In genomic region chr12:92908108-92908507, GRCh38 we compare ENCODE assay signal across 22 cellular contexts. TPM values are rescaled to one million over a fixed set of nuclear protein-coding genes. Genes with fewer than 3 reads are reported as not detected.
A peak's percentile ranks its signal among the peaks of the same experiment; 100 is the strongest.
DNase-seq lines count a peak whose midpoint lies in the region; ATAC-seq and TF ChIP-seq lines count a peak whose summit lies in the region.
"Had no signal": no experiment of that assay in that cellular context is flagged by ENCODE, and none has a peak within 500 bp of the region (broad histone marks: within the 10 kb centered on the region; RNA-seq: fewer than 3 reads in every experiment).

No MANE protein-coding gene starts in this region.

- intact Hi-C loops in activated naive CD4-positive, alpha-beta T cell treated with anti-CD3 and anti-CD28 coated beads for 36 hours (cut with micrococcal nuclease) = loop anchor here (1.0 kb wide), 1 partner anchor 19 kb away; no protein-coding TSS in a partner anchor
- intact Hi-C loops in activated T-helper 2 cell treated with anti-CD3 and anti-CD28 coated beads, Interferon-gamma antibody, Interleukin-2, Interleukin-4, amounts not matched to agents 10 μg/mL and 5 μg/mL and 100 μg/mL, durations not matched to agents 14 hours and 24 hours and 36 hours (cut with micrococcal nuclease) = loop anchor here (1.0 kb wide), 1 partner anchor 19 kb away; no protein-coding TSS in a partner anchor

- H4K20me1 ChIP-seq in neural progenitor cell (ENCODE audit: low read depth) = no peaks in the 10 kb centered on the region

- H3K9me3 Mint-ChIP-seq in activated naive CD4-positive, alpha-beta T cell treated with anti-CD3 and anti-CD28 coated beads for 36 hours = no peaks in the 10 kb centered on the region
- peaks cover 3% of the 10 kb centered on the region for H3K9me3 Mint-ChIP-seq in activated T-helper 2 cell treated with anti-CD3 and anti-CD28 coated beads, Interferon-gamma antibody, Interleukin-2, Interleukin-4, amounts not matched to agents 10 μg/mL and 5 μg/mL and 100 μg/mL, durations not matched to agents 14 hours and 24 hours and 36 hours
- peaks cover 0 to 1% of the 10 kb centered on the region in 2 donors for H3K9me3 Mint-ChIP-seq in stimulated activated naive B cell treated with anti-CD40 and anti-IgM and Interleukin-4, amounts not matched to agents 10 μg/mL and 1 μg/mL and 100 μg/mL, for 72 hours
- H3K9me3 Mint-ChIP-seq in neural progenitor cell = peaks cover 29% of the 10 kb centered on the region

- no peak overlapping the region for H3K27ac Mint-ChIP-seq in activated naive CD4-positive, alpha-beta T cell treated with anti-CD3 and anti-CD28 coated beads for 36 hours
- no peak overlapping the region for H3K27ac Mint-ChIP-seq in activated T-helper 2 cell treated with anti-CD3 and anti-CD28 coated beads, Interferon-gamma antibody, Interleukin-2, Interleukin-4, amounts not matched to agents 10 μg/mL and 5 μg/mL and 100 μg/mL, durations not matched to agents 14 hours and 24 hours and 36 hours
- no peak overlapping the region for H3K27ac Mint-ChIP-seq in stimulated activated naive B cell treated with anti-CD40 and anti-IgM and Interleukin-4, amounts not matched to agents 10 μg/mL and 1 μg/mL and 100 μg/mL, for 72 hours
- no peak overlapping the region for H3K27ac Mint-ChIP-seq in neural progenitor cell
- H3K27ac Mint-ChIP-seq: endodermal cell, H9, mesothelial cell of epicardium had no signal

- H3K4me3 Mint-ChIP-seq in activated naive CD4-positive, alpha-beta T cell treated with anti-CD3 and anti-CD28 coated beads for 36 hours = no peak overlapping the region
- H3K4me3 Mint-ChIP-seq in activated T-helper 2 cell treated with anti-CD3 and anti-CD28 coated beads, Interferon-gamma antibody, Interleukin-2, Interleukin-4, amounts not matched to agents 10 μg/mL and 5 μg/mL and 100 μg/mL, durations not matched to agents 14 hours and 24 hours and 36 hours (ENCODE audit: low read depth) = peak overlapping the region; percentile 23
- no peak overlapping the region for H3K4me3 Mint-ChIP-seq in stimulated activated naive B cell treated with anti-CD40 and anti-IgM and Interleukin-4, amounts not matched to agents 10 μg/mL and 1 μg/mL and 100 μg/mL, for 72 hours
- H3K4me3 Mint-ChIP-seq in neural progenitor cell = no peak overlapping the region
- H3K4me3 Mint-ChIP-seq: endodermal cell, H9, mesothelial cell of epicardium had no signal

- peak; percentile 52 to 57 for ATAC-seq in stimulated activated naive B cell treated with anti-CD40 and anti-IgM and Interleukin-4, amounts not matched to agents 10 μg/mL and 1 μg/mL and 100 μg/mL, for 72 hours (replicated peaks)
- no peak for ATAC-seq in GM21576 (IDR thresholded peaks at IDR 0.05; ENCODE audit: unreplicated experiment)
- ATAC-seq: right cardiac atrium had no signal

- peaks cover 58% of the 10 kb centered on the region for H3K4me1 Mint-ChIP-seq in activated naive CD4-positive, alpha-beta T cell treated with anti-CD3 and anti-CD28 coated beads for 36 hours (ENCODE audit: low read depth)
- H3K4me1 Mint-ChIP-seq in activated T-helper 2 cell treated with anti-CD3 and anti-CD28 coated beads, Interferon-gamma antibody, Interleukin-2, Interleukin-4, amounts not matched to agents 10 μg/mL and 5 μg/mL and 100 μg/mL, durations not matched to agents 14 hours and 24 hours and 36 hours (ENCODE audit: low read depth) = peaks cover 40% of the 10 kb centered on the region
- H3K4me1 Mint-ChIP-seq in stimulated activated naive B cell treated with anti-CD40 and anti-IgM and Interleukin-4, amounts not matched to agents 10 μg/mL and 1 μg/mL and 100 μg/mL, for 72 hours = peaks cover 27 to 34% of the 10 kb centered on the region in 2 donors
- no peaks in the 10 kb centered on the region for H3K4me1 Mint-ChIP-seq in neural progenitor cell
- H3K4me1 Mint-ChIP-seq: mesothelial cell of epicardium had no signal

- CTCF ChIA-PET in activated naive CD4-positive, alpha-beta T cell treated with anti-CD3 and anti-CD28 coated beads for 36 hours (lab: Charles Lee) = interaction anchor here (0.6 to 1.6 kb wide), 5 partner anchors 21 to 767 kb away, joined by 3 to 8 read pairs (median 4); partner anchors contain the start of gene EEA1

- peaks cover 12% of the 10 kb centered on the region for H3K9me3 ChIP-seq in neural progenitor cell (ENCODE audit: low read depth)

- no peak for TF ChIP-seq CTCF in neural progenitor cell (IDR thresholded peaks at IDR 0.05)

- H3K27me3 Mint-ChIP-seq in activated naive CD4-positive, alpha-beta T cell treated with anti-CD3 and anti-CD28 coated beads for 36 hours (ENCODE audit: low read depth) = no peaks in the 10 kb centered on the region
- no peaks in the 10 kb centered on the region for H3K27me3 Mint-ChIP-seq in activated T-helper 2 cell treated with anti-CD3 and anti-CD28 coated beads, Interferon-gamma antibody, Interleukin-2, Interleukin-4, amounts not matched to agents 10 μg/mL and 5 μg/mL and 100 μg/mL, durations not matched to agents 14 hours and 24 hours and 36 hours (ENCODE audit: low read depth)
- no peaks in the 10 kb centered on the region for H3K27me3 Mint-ChIP-seq in stimulated activated naive B cell treated with anti-CD40 and anti-IgM and Interleukin-4, amounts not matched to agents 10 μg/mL and 1 μg/mL and 100 μg/mL, for 72 hours
- H3K27me3 Mint-ChIP-seq in neural progenitor cell (ENCODE audit: insufficient read depth, low read depth) = no peaks in the 10 kb centered on the region

- no peak overlapping the region for H3K27ac ChIP-seq in neural progenitor cell
- H3K27ac ChIP-seq: PC-9, WERI-Rb-1 had no signal

- peak; percentile 58 for DNase-seq in activated naive CD4-positive, alpha-beta T cell treated with anti-CD3 and anti-CD28 coated beads for 36 hours
- DNase-seq in activated naive CD4-positive, alpha-beta T cell treated with anti-CD3 and anti-CD28 coated beads, Interleukin-2, amount 50 U/mL, for 16 hours = no peak
- peak; percentile 9 for DNase-seq in LHCN-M2 (ENCODE audit: low read depth)
- no peak for DNase-seq in activated T-helper 2 cell treated with anti-CD3 and anti-CD28 coated beads, Interferon-gamma antibody, Interleukin-2, Interleukin-4, amounts not matched to agents 10 μg/mL and 5 μg/mL and 100 μg/mL, durations not matched to agents 14 hours and 24 hours and 36 hours (ENCODE audit: low spot score)
- no peak for DNase-seq in stimulated activated naive B cell treated with anti-CD40 and anti-IgM and Interleukin-4, amounts not matched to agents 10 μg/mL and 1 μg/mL and 100 μg/mL, for 72 hours
- DNase-seq in COR-L47 (lab: John Stamatoyannopoulos, UW) = no peak
- no peak for DNase-seq in neural progenitor cell (ENCODE audit: low spot score)
- DNase-seq: amygdala, cerebellar nuclear complex, endodermal cell, GF-D8, H9, hypothalamus, MG63, NCI-H2081 treated with DMSO at 0.1 percent for 48 hours, NCI-H69, occipital lobe, PC-9, right cardiac atrium, WERI-Rb-1 had no signal

- no peak overlapping the region for H2AFZ ChIP-seq in neural progenitor cell (replicated peaks)
- H2AFZ ChIP-seq: PC-9 had no signal

- H3K9ac ChIP-seq in neural progenitor cell = no peak overlapping the region

- no peaks in the 10 kb centered on the region for H3K4me1 ChIP-seq in neural progenitor cell

- H3K27me3 ChIP-seq in neural progenitor cell = no peaks in the 10 kb centered on the region
- H3K27me3 ChIP-seq: MG63 had no signal

- no peak overlapping the region for H3K4me3 ChIP-seq in neural progenitor cell
- H3K4me3 ChIP-seq: MG63, PC-9 had no signal

- H3K36me3 Mint-ChIP-seq in activated naive CD4-positive, alpha-beta T cell treated with anti-CD3 and anti-CD28 coated beads for 36 hours (ENCODE audit: low read depth) = peaks cover 15% of the 10 kb centered on the region
- peaks cover 38% of the 10 kb centered on the region for H3K36me3 Mint-ChIP-seq in activated T-helper 2 cell treated with anti-CD3 and anti-CD28 coated beads, Interferon-gamma antibody, Interleukin-2, Interleukin-4, amounts not matched to agents 10 μg/mL and 5 μg/mL and 100 μg/mL, durations not matched to agents 14 hours and 24 hours and 36 hours (ENCODE audit: low read depth)
- peaks cover 20 to 42% of the 10 kb centered on the region in 2 donors for H3K36me3 Mint-ChIP-seq in stimulated activated naive B cell treated with anti-CD40 and anti-IgM and Interleukin-4, amounts not matched to agents 10 μg/mL and 1 μg/mL and 100 μg/mL, for 72 hours
- H3K36me3 Mint-ChIP-seq in neural progenitor cell = peaks cover 13% of the 10 kb centered on the region

- no peak overlapping the region for H3K4me2 ChIP-seq in neural progenitor cell
- H3K4me2 ChIP-seq: PC-9 had no signal

- H3K36me3 ChIP-seq in neural progenitor cell = peaks cover 3% of the 10 kb centered on the region
- H3K36me3 ChIP-seq: WERI-Rb-1 had no signal

- no peaks in the 10 kb centered on the region for H3F3A ChIP-seq in neural progenitor cell (ENCODE audit: low read depth)

- H3K79me2 ChIP-seq in neural progenitor cell (ENCODE audit: low read depth) = peaks cover 72% of the 10 kb centered on the region

RNA-seq across cellular contexts. Expression of gene EEA1, which starts 21.0 kb away (rescaled TPM):
- total RNA-seq in activated naive CD4-positive, alpha-beta T cell treated with anti-CD3 and anti-CD28 coated beads for 36 hours = 10 to 100 TPM; 15.6 to 17.6 TPM
- total RNA-seq in LHCN-M2 (2014; rRNA removed) = 8.9 and 13.7 TPM in 2 replicates
- polyA plus RNA-seq in LHCN-M2 (2012) = 3.7 TPM
- 30.5 and 31.9 TPM in 2 replicates for total RNA-seq in activated T-helper 2 cell treated with anti-CD3 and anti-CD28 coated beads, Interferon-gamma antibody, Interleukin-2, Interleukin-4, amounts not matched to agents 10 μg/mL and 5 μg/mL and 100 μg/mL, durations not matched to agents 14 hours and 24 hours and 36 hours
- 6.6 and 11.6 TPM in 2 replicates for total RNA-seq in neural progenitor cell (ENCODE audit: low replicate concordance)

Comparison
In these comparisons a context has a peak if more than half of its experiments do, and no peak if none do; other contexts are left out.
1. DNase-seq: peak in activated naive CD4-positive, alpha-beta T cell treated with anti-CD3 and anti-CD28 coated beads for 36 hours (single experiment) and LHCN-M2 (single experiment); none in activated naive CD4-positive, alpha-beta T cell treated with anti-CD3 and anti-CD28 coated beads, Interleukin-2, amount 50 U/mL, for 16 hours (single experiment), activated T-helper 2 cell treated with anti-CD3 and anti-CD28 coated beads, Interferon-gamma antibody, Interleukin-2, Interleukin-4, amounts not matched to agents 10 μg/mL and 5 μg/mL and 100 μg/mL, durations not matched to agents 14 hours and 24 hours and 36 hours (single experiment), stimulated activated naive B cell treated with anti-CD40 and anti-IgM and Interleukin-4, amounts not matched to agents 10 μg/mL and 1 μg/mL and 100 μg/mL, for 72 hours (single experiment), COR-L47 (single experiment) and neural progenitor cell (single experiment).